Comparison of ENCODE assay signal across 26 cellular contexts in the genomic region with DNA sequence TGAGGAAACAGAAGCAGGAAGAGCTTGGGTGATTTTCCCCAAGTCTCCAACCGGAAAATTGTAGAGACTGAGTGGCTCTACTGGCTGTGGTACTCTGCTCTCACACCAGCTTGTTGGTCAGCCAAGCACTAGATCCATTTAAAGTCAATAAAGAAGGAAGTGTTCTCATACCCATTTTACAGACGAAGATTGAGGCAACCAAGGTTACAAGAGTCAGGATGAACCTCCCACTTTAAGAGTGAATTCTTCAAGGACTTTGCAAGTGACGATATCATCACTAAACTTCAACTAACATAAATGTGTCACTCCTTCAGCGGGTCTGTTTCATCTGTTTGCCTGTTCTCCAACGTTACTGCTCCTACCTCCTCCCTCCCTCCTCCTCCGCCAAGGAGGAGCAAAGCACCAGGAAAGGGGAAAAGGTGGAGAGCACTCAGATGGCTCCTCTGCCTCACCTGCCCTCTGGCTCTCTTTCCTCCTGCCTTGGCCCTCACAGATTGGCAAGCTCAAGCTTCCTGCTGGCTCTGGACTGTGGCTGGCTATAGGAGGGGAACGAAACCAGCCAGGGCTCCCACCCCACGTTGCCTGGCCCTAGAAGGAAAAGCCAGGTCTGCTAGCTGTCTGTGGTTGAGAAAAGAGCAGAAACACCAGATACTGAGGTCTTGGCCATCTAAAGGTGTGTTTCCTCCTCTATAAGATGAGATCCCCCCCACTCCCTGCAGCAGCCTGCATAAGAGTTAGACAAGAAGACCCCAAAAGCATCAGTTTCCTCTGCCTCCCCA.
"Had no signal": no experiment of that assay in that cellular context is flagged by ENCODE, and none has a peak within 500 bp of the region (broad histone marks: within the 10 kb centered on the region; RNA-seq: fewer than 3 reads in every experiment).

No MANE protein-coding gene starts in this region.

- H3K4me1 ChIP-seq: parathyroid adenoma had no signal

- H3K36me3 ChIP-seq: heart right ventricle, left lung, lower lobe of right lung, neural progenitor cell, neutrophil, thyroid gland, transverse colon, upper lobe of right lung, uterus had no signal

- H2AFZ ChIP-seq: hepatocyte, neural progenitor cell, parathyroid adenoma had no signal

- H3K4me2 ChIP-seq: hepatocyte, neural progenitor cell had no signal

- H3K27me3 ChIP-seq: hepatocyte, testis, thyroid gland, transverse colon, upper lobe of right lung, uterus had no signal

- ATAC-seq: heart right ventricle; left lung; lower lobe of right lung; natural killer cell; psoas muscle; sciatic nerve; stimulated activated memory B cell treated with anti-CD40 and anti-IgM and Interleukin-4, amounts not matched to agents 10 μg/mL and 1 μg/mL and 100 μg/mL, for 72 hours; stimulated activated naive CD8-positive, alpha-beta T cell treated with anti-CD3 and anti-CD28 coated beads, Interleukin-15, amount 100 ng/mL, for 72 hours; upper lobe of right lung had no signal

- H3K9me3 ChIP-seq: heart right ventricle, left lung, lower lobe of right lung, neutrophil, psoas muscle, testis, thyroid gland, transverse colon, upper lobe of right lung, uterus had no signal

- H3K27ac ChIP-seq: heart right ventricle, hepatocyte, left lung, lower lobe of right lung, neural progenitor cell, neutrophil, parathyroid adenoma, psoas muscle, testis, thyroid gland, transverse colon, upper lobe of right lung, uterus had no signal

- H3K4me3 ChIP-seq: heart right ventricle, hepatocyte, left lung, lower lobe of right lung, neural progenitor cell, psoas muscle, skin epidermis, testis, thyroid gland, transverse colon, upper lobe of right lung, uterus had no signal

- DNase-seq: heart right ventricle; islet precursor cell; left lung; lower lobe of right lung; mammary epithelial cell; mesendoderm; naive B cell; natural killer cell; nephron progenitor cell; occipital lobe; psoas muscle; stimulated activated CD4-positive, alpha-beta T cell treated with anti-CD3 and anti-CD28 coated beads, Interleukin-4, amount 100 ng/mL, for 24 hours; stimulated activated naive CD4-positive, alpha-beta T cell treated with Interleukin-2 at 50 U/mL for 16 hours; stimulated activated naive CD8-positive, alpha-beta T cell treated with anti-CD3 and anti-CD28 coated beads, Interleukin-15, amount 100 ng/mL, for 72 hours; testis; thyroid gland; transverse colon; upper lobe of right lung; uterus had no signal

- H3K9ac ChIP-seq: neural progenitor cell, parathyroid adenoma had no signal
